In the genomic region with DNA sequence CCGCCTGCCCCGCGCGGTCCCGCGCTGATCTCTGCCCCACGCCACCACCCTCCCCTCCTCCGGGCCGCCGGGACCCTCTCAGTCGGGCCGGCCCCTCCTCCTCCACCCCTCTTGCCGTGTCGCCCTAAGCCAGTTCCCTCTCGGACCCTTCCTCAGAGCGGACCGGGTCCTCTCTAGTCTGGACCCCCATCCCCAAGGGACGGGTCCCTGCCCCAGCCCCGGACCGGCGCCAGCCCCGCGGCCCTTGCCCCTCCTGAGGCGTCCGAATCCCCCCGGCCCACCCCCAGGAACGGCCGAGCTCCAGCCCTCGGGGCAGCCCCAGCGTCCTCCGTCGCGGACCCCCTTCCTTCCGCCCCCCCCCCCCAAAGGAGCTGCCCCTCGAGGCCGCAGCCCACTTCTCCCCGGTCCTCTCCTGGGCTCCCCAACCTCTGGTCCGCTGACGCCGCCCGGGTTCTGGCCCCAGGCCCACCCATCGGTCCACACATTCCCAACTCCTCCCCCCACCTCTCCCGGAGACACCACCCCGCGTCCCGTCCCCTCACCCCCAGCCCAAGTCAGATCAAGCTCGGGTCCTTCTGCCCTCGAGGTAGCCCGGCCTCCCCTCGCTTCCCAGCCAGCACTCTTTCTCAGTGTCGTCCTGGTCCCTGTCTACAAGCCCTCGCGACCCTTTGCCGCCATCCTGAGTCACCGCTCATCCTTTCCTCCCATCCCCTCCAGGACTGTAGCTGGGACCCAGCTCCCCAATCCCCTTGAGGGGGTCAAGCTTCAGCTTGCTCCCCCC, we compare ENCODE assay signal across 8 cellular contexts. TPM values are rescaled to one million over a fixed set of nuclear protein-coding genes. Genes with fewer than 3 reads are reported as not detected.
A peak's percentile ranks its signal among the peaks of the same experiment; 100 is the strongest.
DNase-seq lines count a peak whose midpoint lies in the region; ATAC-seq and TF ChIP-seq lines count a peak whose summit lies in the region.

No MANE protein-coding gene starts in this region.

- H3K27ac Mint-ChIP-seq in activated CD8-positive, alpha-beta T cell treated with anti-CD3 and anti-CD28 coated beads, Interleukin-2, amount 10 ng/mL, durations not matched to agents 7 days and 5 days = no peak overlapping the region
- peak overlapping the region; percentile 22 for H3K27ac Mint-ChIP-seq in progenitor cell of endocrine pancreas

- no peaks in the 10 kb centered on the region for H3K9me3 Mint-ChIP-seq in activated CD8-positive, alpha-beta T cell treated with anti-CD3 and anti-CD28 coated beads, Interleukin-2, amount 10 ng/mL, durations not matched to agents 7 days and 5 days (ENCODE audit: insufficient read depth)
- no peaks in the 10 kb centered on the region for H3K9me3 Mint-ChIP-seq in progenitor cell of endocrine pancreas (ENCODE audit: low read depth)

- peak; percentile 31 for DNase-seq in stimulated activated CD4-positive, alpha-beta T cell treated with anti-CD3 and anti-CD28 coated beads, Interleukin-15, amount 100 ng/mL, for 24 hours
- no peak for DNase-seq in stimulated activated CD4-positive, alpha-beta T cell treated with anti-CD3 and anti-CD28 coated beads, Interleukin-1b, Interleukin-23, amount 100 ng/mL, for 48 hours
- DNase-seq in activated CD8-positive, alpha-beta T cell treated with anti-CD3 and anti-CD28 coated beads, Interleukin-2, amount 10 ng/mL, durations not matched to agents 7 days and 5 days = no peak
- peak; percentile 16 for DNase-seq in globus pallidus (ENCODE audit: low spot score)
- peak; percentile 19 for DNase-seq in progenitor cell of endocrine pancreas (ENCODE audit: low spot score, unreplicated experiment)
- DNase-seq in NCI-H446 (lab: John Stamatoyannopoulos, UW) = no peak
- DNase-seq in NCI-H1105 treated with DMSO at 0.1 percent for 48 hours (lab: John Stamatoyannopoulos, UW) = no peak

- no peak for TF ChIP-seq CTCF in progenitor cell of endocrine pancreas (IDR thresholded peaks at IDR 0.05; ENCODE audit: unreplicated experiment)

- ATAC-seq in activated CD8-positive, alpha-beta T cell treated with anti-CD3 and anti-CD28 coated beads, Interleukin-2, amount 10 ng/mL, durations not matched to agents 7 days and 5 days = no peak
- ATAC-seq in activated CD4-positive, CD25-positive, alpha-beta regulatory T cell treated with anti-CD3 and anti-CD28 coated beads, Interleukin-2, amount 50 U/mL, for 24 hours = no peak

- peaks cover 70% of the 10 kb centered on the region for H3K27me3 Mint-ChIP-seq in activated CD8-positive, alpha-beta T cell treated with anti-CD3 and anti-CD28 coated beads, Interleukin-2, amount 10 ng/mL, durations not matched to agents 7 days and 5 days (ENCODE audit: low read depth)
- peaks cover 24% of the 10 kb centered on the region for H3K27me3 Mint-ChIP-seq in progenitor cell of endocrine pancreas

- CTCF ChIA-PET in activated CD8-positive, alpha-beta T cell treated with anti-CD3 and anti-CD28 coated beads, Interleukin-2, amount 10 ng/mL, durations not matched to agents 7 days and 5 days (lab: Charles Lee) = interaction anchor here (1.4 to 3.4 kb wide), 4 partner anchors 13 to 235 kb away, joined by 3 to 15 read pairs (median 12); no protein-coding TSS in a partner anchor

- POLR2A ChIA-PET in activated CD8-positive, alpha-beta T cell treated with anti-CD3 and anti-CD28 coated beads, Interleukin-2, amount 10 ng/mL, durations not matched to agents 7 days and 5 days (lab: Charles Lee) = interaction anchor here (0.6 kb wide), 1 partner anchor 102 kb away, joined by 4 read pairs; no protein-coding TSS in a partner anchor

- peaks cover 18% of the 10 kb centered on the region for H3K4me1 Mint-ChIP-seq in activated CD8-positive, alpha-beta T cell treated with anti-CD3 and anti-CD28 coated beads, Interleukin-2, amount 10 ng/mL, durations not matched to agents 7 days and 5 days (ENCODE audit: low read depth)
- peaks cover 22% of the 10 kb centered on the region for H3K4me1 Mint-ChIP-seq in progenitor cell of endocrine pancreas (ENCODE audit: low read depth)

- H3K4me3 Mint-ChIP-seq in activated CD8-positive, alpha-beta T cell treated with anti-CD3 and anti-CD28 coated beads, Interleukin-2, amount 10 ng/mL, durations not matched to agents 7 days and 5 days = peak overlapping the region; percentile 61
- peak overlapping the region; percentile 73 for H3K4me3 Mint-ChIP-seq in progenitor cell of endocrine pancreas (ENCODE audit: low read depth)

- H3K36me3 Mint-ChIP-seq in activated CD8-positive, alpha-beta T cell treated with anti-CD3 and anti-CD28 coated beads, Interleukin-2, amount 10 ng/mL, durations not matched to agents 7 days and 5 days (ENCODE audit: low read depth) = no peaks in the 10 kb centered on the region
- no peaks in the 10 kb centered on the region for H3K36me3 Mint-ChIP-seq in progenitor cell of endocrine pancreas (ENCODE audit: insufficient read depth)

RNA-seq across cellular contexts. Expression of a gene that starts 0.7 kb away (rescaled TPM):
- total RNA-seq in activated CD8-positive, alpha-beta T cell treated with anti-CD3 and anti-CD28 coated beads, Interleukin-2, amount 10 ng/mL, durations not matched to agents 7 days and 5 days = under 1 TPM; 0.16 to 0.26 TPM
- total RNA-seq in progenitor cell of endocrine pancreas = 12.8 and 13.5 TPM in 2 replicates

RNA-seq across cellular contexts. Expression of a gene that starts 45.4 kb away (rescaled TPM):
- 10 to 100 TPM; 65.2 to 74.6 TPM for total RNA-seq in activated CD8-positive, alpha-beta T cell treated with anti-CD3 and anti-CD28 coated beads, Interleukin-2, amount 10 ng/mL, durations not matched to agents 7 days and 5 days
- 27.4 and 32.2 TPM in 2 replicates for total RNA-seq in progenitor cell of endocrine pancreas

Comparison
In these comparisons a context has a peak if more than half of its experiments do, and no peak if none do; other contexts are left out.
1. DNase-seq: peak in stimulated activated CD4-positive, alpha-beta T cell treated with anti-CD3 and anti-CD28 coated beads, Interleukin-15, amount 100 ng/mL, for 24 hours (single experiment), globus pallidus (single experiment) and progenitor cell of endocrine pancreas (single experiment); none in stimulated activated CD4-positive, alpha-beta T cell treated with anti-CD3 and anti-CD28 coated beads, Interleukin-1b, Interleukin-23, amount 100 ng/mL, for 48 hours (single experiment), activated CD8-positive, alpha-beta T cell treated with anti-CD3 and anti-CD28 coated beads, Interleukin-2, amount 10 ng/mL, durations not matched to agents 7 days and 5 days (single experiment), NCI-H446 (0 of 2) and NCI-H1105 treated with DMSO at 0.1 percent for 48 hours (single experiment).
2. RNA of a gene that starts 0.7 kb away (total RNA-seq): 12.8 to 13.5 TPM in progenitor cell of endocrine pancreas; 0.16 to 0.26 TPM in activated CD8-positive, alpha-beta T cell treated with anti-CD3 and anti-CD28 coated beads, Interleukin-2, amount 10 ng/mL, durations not matched to agents 7 days and 5 days; every median in the first group is over 10 times any median in the second.